In the genomic region with DNA sequence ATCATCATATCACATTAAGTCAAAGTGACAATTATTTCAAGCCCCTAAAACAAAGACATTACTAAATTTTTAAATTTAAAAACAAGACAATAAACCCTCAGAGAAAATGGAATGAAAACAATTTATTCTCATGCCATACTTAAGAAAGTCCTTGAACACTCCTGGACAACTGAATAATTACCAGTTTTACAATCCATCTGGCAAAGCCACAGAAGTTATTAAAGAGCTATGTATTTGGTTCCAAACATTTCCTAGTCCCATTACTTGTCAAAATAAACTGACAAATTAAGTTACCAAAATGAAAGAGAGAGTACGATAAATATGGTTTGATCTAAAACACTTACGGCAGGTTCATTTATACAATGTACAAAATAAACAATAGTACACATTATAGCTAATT, we compare ENCODE assay signal across 19 cellular contexts.
"Had no signal": no experiment of that assay in that cellular context is flagged by ENCODE, and none has a peak within 500 bp of the region (broad histone marks: within the 10 kb centered on the region; RNA-seq: fewer than 3 reads in every experiment).

No MANE protein-coding gene starts in this region.

- H3K36me3 ChIP-seq: colonic mucosa, suprapubic skin, tibial nerve, upper lobe of right lung, vagina had no signal

- H3K27ac Mint-ChIP-seq: naive thymus-derived CD8-positive, alpha-beta T cell had no signal

- H3K4me3 Mint-ChIP-seq: naive thymus-derived CD8-positive, alpha-beta T cell had no signal

- FAIRE-seq: endothelial cell of umbilical vein, frontal cortex, islet of Langerhans had no signal

- H3K4me1 ChIP-seq: colonic mucosa, suprapubic skin, upper lobe of right lung had no signal

- H3K27ac ChIP-seq: colonic mucosa, heart left ventricle, neutrophil, suprapubic skin, tibial nerve, upper lobe of right lung, vagina had no signal

- H3K27me3 ChIP-seq: colonic mucosa, heart left ventricle, neutrophil, suprapubic skin, tibial nerve, upper lobe of right lung, vagina had no signal

- DNase-seq: colonic mucosa; erythroblast; heart left ventricle; hypothalamus; kidney glomerular epithelial cell; mucosa of descending colon; naive thymus-derived CD8-positive, alpha-beta T cell; stimulated activated CD4-positive, alpha-beta T cell treated with anti-CD3 and anti-CD28 coated beads, Interleukin-2, amount 100 ng/mL, for 24 hours; stimulated activated naive CD4-positive, alpha-beta T cell treated with Interleukin-2 at 50 U/mL for 16 hours; upper lobe of right lung had no signal

- H3K9me3 Mint-ChIP-seq: naive thymus-derived CD8-positive, alpha-beta T cell had no signal

- ATAC-seq: left lobe of liver; mucosa of descending colon; naive thymus-derived CD8-positive, alpha-beta T cell; sciatic nerve; upper lobe of right lung had no signal

- H3K4me3 ChIP-seq: colonic mucosa, heart left ventricle, mucosa of descending colon, suprapubic skin, tibial nerve, upper lobe of right lung, vagina had no signal

- H3K27me3 Mint-ChIP-seq: naive thymus-derived CD8-positive, alpha-beta T cell had no signal

- H3K9me3 ChIP-seq: colonic mucosa, heart left ventricle, mucosa of descending colon, neutrophil, suprapubic skin, tibial nerve, upper lobe of right lung, vagina had no signal
